ENCODE assay signal across 25 cellular contexts in genomic region chr2:110121052-110121334, GRCh38. TPM values are rescaled to one million over a fixed set of nuclear protein-coding genes. Genes with fewer than 3 reads are reported as not detected.
DNase-seq lines count a peak whose midpoint lies in the region; ATAC-seq, FAIRE-seq and TF ChIP-seq lines count a peak whose summit lies in the region.
"Had no signal": no experiment of that assay in that cellular context is flagged by ENCODE, and none has a peak within 500 bp of the region (broad histone marks: within the 10 kb centered on the region; RNA-seq: fewer than 3 reads in every experiment).

No MANE protein-coding gene starts in this region.

- H3K4me3 ChIP-seq in SK-N-SH (ENCODE audit: low read depth in 2 of 2, low read length in 1 of 2) (no peak overlapping the region), endothelial cell of umbilical vein (replicated peaks in 1 of 3; ENCODE audit: insufficient read depth in 1 of 3, low read depth in 1 of 3, low read length in 3 of 3) (no peak overlapping the region), parathyroid adenoma (ENCODE audit: low read depth, low read length) (no peak overlapping the region)
- H3K4me3 ChIP-seq: GM23338 had no signal

- H3K9me3 ChIP-seq in SK-N-SH (no peaks in the 10 kb centered on the region), endothelial cell of umbilical vein (replicated peaks; ENCODE audit: control insufficient read depth, insufficient read depth, low read length) (no peaks in the 10 kb centered on the region), parathyroid adenoma (ENCODE audit: control insufficient read depth, low read length) (no peaks in the 10 kb centered on the region)
- H3K9me3 ChIP-seq: BE2C had no signal

- H3K79me2 ChIP-seq in SK-N-SH (ENCODE audit: insufficient read depth) (no peaks in the 10 kb centered on the region), endothelial cell of umbilical vein (ENCODE audit: control insufficient read depth, insufficient read depth, low read length) (peaks cover under 1% of the 10 kb centered on the region), parathyroid adenoma (no peaks in the 10 kb centered on the region)

- dilution Hi-C loops in endothelial cell of umbilical vein (cut with MboI; ENCODE audit: extremely low pct_ligation_motif_present, low sequenced_read_pairs): no loop called here

- no peaks in the 10 kb centered on the region for H3K9me2 ChIP-seq in SK-N-SH

- no peak for FAIRE-seq in endothelial cell of umbilical vein (lab: Jason Lieb, UNC)
- FAIRE-seq: GM18507 had no signal

- H2AFZ ChIP-seq in SK-N-SH (ENCODE audit: low read depth) (peak overlapping the region; percentile 49; the same call in 1 of the 2 replicates), endothelial cell of umbilical vein (ENCODE audit: low read depth, low read length) (peak overlapping the region; percentile 57), parathyroid adenoma (no peak overlapping the region)
- H2AFZ ChIP-seq: GM23338 had no signal

- POLR2A ChIA-PET in SK-N-SH (lab: Yijun Ruan, JAX) (no interaction called here), endothelial cell of umbilical vein (lab: Charles Lee) (no interaction called here)

- no peak for TF ChIP-seq POLR2A in endothelial cell of umbilical vein (IDR thresholded peaks at IDR 0.05; ENCODE audit: low read depth, low read length)

- BruUV-seq in endothelial cell of umbilical vein (replicated peaks; lab: Mats Ljungman, UMichigan): no TSS peak

- H3K27me3 ChIP-seq in SK-N-SH (ENCODE audit: insufficient read depth) (no peaks in the 10 kb centered on the region), endothelial cell of umbilical vein (ENCODE audit: control insufficient read depth in 2 of 2, insufficient read depth in 2 of 2, low read length in 2 of 2) (no peaks in the 10 kb centered on the region), parathyroid adenoma (ENCODE audit: control insufficient read depth, insufficient read depth, low read length) (peaks cover 3% of the 10 kb centered on the region)
- H3K27me3 ChIP-seq: BE2C had no signal

- 81% methylated on average over 2 of the region's 2 CpGs for WGBS in SK-N-SH (ENCODE audit: low lambda C conversion rate)

- H3K4me2 ChIP-seq in SK-N-SH (no peak overlapping the region), endothelial cell of umbilical vein (ENCODE audit: insufficient read depth, low read length) (no peak overlapping the region), parathyroid adenoma (ENCODE audit: low read length) (no peak overlapping the region)
- H3K4me2 ChIP-seq: GM23338 had no signal

- no peak for TF ChIP-seq CTCF in SK-N-SH (IDR thresholded peaks at IDR 0.05)
- no peak for TF ChIP-seq CTCF in endothelial cell of umbilical vein (IDR thresholded peaks at IDR 0.05; ENCODE audit: extremely low read depth in 1 of 2, insufficient read depth in 1 of 2, low read depth in 1 of 2, low read length in 2 of 2)
- no peak for TF ChIP-seq CTCF in parathyroid adenoma (IDR thresholded peaks at IDR 0.05)

- CTCF ChIA-PET in SK-N-SH (lab: Yijun Ruan, JAX): interaction anchor here (1.2 kb wide), 1 partner anchor 36 kb away, joined by 3 read pairs; no protein-coding TSS in a partner anchor
- CTCF ChIA-PET in endothelial cell of umbilical vein (lab: Charles Lee): interaction anchor here (1.6 to 2.0 kb wide), 2 partner anchors 10 to 20 kb away, joined by 4 to 6 read pairs; no protein-coding TSS in a partner anchor

- DNase-seq in SK-N-SH (no peak), EH (ENCODE audit: low read depth) (peak; percentile 32), endothelial cell of umbilical vein (ENCODE audit: low read depth, low spot score) (no peak), COLO668 (lab: John Stamatoyannopoulos, UW; ENCODE audit: unreplicated experiment) (no peak)
- DNase-seq: BE2C, DMS153, DND-41, H9, HFFc6, IMR-90, NCI-H1092, NCI-H1417 treated with DMSO at 0.1 percent for 48 hours, NCI-H1694 treated with DMSO at 0.1 percent for 48 hours, NCI-H2081, NCI-H2227 treated with DMSO at 0.1 percent for 48 hours, NCI-H526 treated with DMSO at 0.1 percent for 48 hours, SHP77 treated with DMSO at 0.1 percent for 48 hours had no signal

- no peaks in the 10 kb centered on the region for H4K20me1 ChIP-seq in SK-N-SH (ENCODE audit: insufficient read depth)
- no peaks in the 10 kb centered on the region for H4K20me1 ChIP-seq in endothelial cell of umbilical vein (replicated peaks; ENCODE audit: control insufficient read depth, extremely low read depth, insufficient read depth, low read length)

- peaks cover 7% of the 10 kb centered on the region for H3F3A ChIP-seq in SK-N-SH (replicated peaks; ENCODE audit: insufficient read depth)

- intact Hi-C loops in endothelial cell of umbilical vein (cut with micrococcal nuclease): no loop called here

- no peak overlapping the region for H3K9ac ChIP-seq in SK-N-SH
- no peak overlapping the region for H3K9ac ChIP-seq in endothelial cell of umbilical vein (replicated peaks; ENCODE audit: extremely low read depth, insufficient read depth, low read length)
- no peak overlapping the region for H3K9ac ChIP-seq in parathyroid adenoma

- no peak for TF ChIP-seq RAD21 in SK-N-SH (IDR thresholded peaks at IDR 0.05; ENCODE audit: low read length)

- peaks cover 3 to 11% of the 10 kb centered on the region in 2 experiments; a peak in 2 of 4 replicates for H3K4me1 ChIP-seq in SK-N-SH (ENCODE audit: control insufficient read depth in 1 of 2, insufficient read depth in 2 of 2, low read depth in 1 of 2, low read length in 1 of 2)
- peaks cover 18% of the 10 kb centered on the region for H3K4me1 ChIP-seq in endothelial cell of umbilical vein (ENCODE audit: control insufficient read depth, extremely low read depth, insufficient read depth, low read length)
- peaks cover 3% of the 10 kb centered on the region for H3K4me1 ChIP-seq in parathyroid adenoma
- H3K4me1 ChIP-seq: BE2C had no signal

- H3K27ac ChIP-seq in SK-N-SH (ENCODE audit: low read depth in 2 of 2, low read length in 1 of 2): no peak overlapping the region
- no peak overlapping the region for H3K27ac ChIP-seq in endothelial cell of umbilical vein (ENCODE audit: insufficient read depth, low read depth, low read length)
- H3K27ac ChIP-seq in parathyroid adenoma: peak overlapping the region; percentile 29
- H3K27ac ChIP-seq: 22Rv1, RWPE1 had no signal

- TF ChIP-seq EP300 in SK-N-SH (IDR thresholded peaks at IDR 0.05; ENCODE audit: borderline replicate concordance in 1 of 2, low read depth in 1 of 2, low read length in 1 of 2): no peak

- ATAC-seq in SK-N-SH treated with all-trans-retinoic acid at 6 μM for 48 hours: no peak
- ATAC-seq in GM19452 (IDR thresholded peaks at IDR 0.05; ENCODE audit: unreplicated experiment): no peak
- ATAC-seq in GM21423 (IDR thresholded peaks at IDR 0.05; ENCODE audit: unreplicated experiment): no peak
- ATAC-seq: GM23338 had no signal

- no peaks in the 10 kb centered on the region for H3K9me1 ChIP-seq in endothelial cell of umbilical vein (replicated peaks; ENCODE audit: control insufficient read depth, extremely low read depth, insufficient read depth, low read length)

- H3K36me3 ChIP-seq in SK-N-SH (replicated peaks in 1 of 2; ENCODE audit: control insufficient read depth in 1 of 2, insufficient read depth in 2 of 2, low read length in 1 of 2) (no peaks in the 10 kb centered on the region), endothelial cell of umbilical vein (ENCODE audit: control insufficient read depth in 2 of 2, extremely low read depth in 1 of 2, insufficient read depth in 2 of 2, low read length in 2 of 2) (no peaks in the 10 kb centered on the region), parathyroid adenoma (ENCODE audit: control insufficient read depth, insufficient read depth, low read length) (no peaks in the 10 kb centered on the region)
- H3K36me3 ChIP-seq: BE2C had no signal

TF ChIP-seq in SK-N-SH, 30 proteins besides CTCF, POLR2A, EP300 and RAD21 (continues in another document):
- TF ChIP-seq FOSL2 (IDR thresholded peaks at IDR 0.05; ENCODE audit: borderline replicate concordance, low read depth): no peak
- TF ChIP-seq USF1 (IDR thresholded peaks at IDR 0.05; ENCODE audit: borderline replicate concordance, low read depth): no peak

TF ChIP-seq in SK-N-SH treated with all-trans-retinoic acid at 6 μM for 48 hours, 23 proteins besides CTCF, POLR2A, EP300 and RAD21 (continues in another document):
- no peak for TF ChIP-seq ISL1 (CRISPR knock-in tag; IDR thresholded peaks at IDR 0.05)
- no peak for TF ChIP-seq CSDC2 (CRISPR knock-in tag; IDR thresholded peaks at IDR 0.05)

TF ChIP-seq in endothelial cell of umbilical vein, 7 proteins besides CTCF, POLR2A, EP300 and RAD21:
- no peak for TF ChIP-seq MYC (IDR thresholded peaks at IDR 0.05; ENCODE audit: low read depth, low read length)
- no peak for TF ChIP-seq JUN (IDR thresholded peaks at IDR 0.05; ENCODE audit: borderline replicate concordance, insufficient read depth, insufficient read length, low read depth)
- no peak for TF ChIP-seq MAX (IDR thresholded peaks at IDR 0.05; ENCODE audit: insufficient read depth, insufficient read length)
- TF ChIP-seq FOS (IDR thresholded peaks at IDR 0.05; ENCODE audit: borderline replicate concordance, insufficient read depth, low read length): no peak
- TF ChIP-seq EZH2 (IDR thresholded peaks at IDR 0.05; ENCODE audit: borderline replicate concordance, low read depth, low read length, severe bottlenecking): no peak
- no peak for TF ChIP-seq POLR2AphosphoS5 (IDR thresholded peaks at IDR 0.05; ENCODE audit: insufficient read depth, low read depth, low read length)
- no peak for TF ChIP-seq GATA2 (IDR thresholded peaks at IDR 0.05; ENCODE audit: insufficient read depth, insufficient read length, low read depth, low read length)

RNA-seq across cellular contexts. Expression of gene MALL, which starts 5.4 kb away (rescaled TPM):
- polyA plus RNA-seq in SK-N-SH (2012; rRNA removed): 1.7 and 5.2 TPM in 2 replicates
- 4.1 and 5.1 TPM in 2 replicates for polyA plus RNA-seq in SK-N-SH (2012; cell fraction: cytosol; rRNA removed)
- 2.1 and 2.4 TPM in 2 replicates for polyA plus RNA-seq in SK-N-SH (2012; cell fraction: nucleus; rRNA removed)
- total RNA-seq in endothelial cell of umbilical vein: 104 and 114 TPM in 2 replicates
- polyA plus RNA-seq in endothelial cell of umbilical vein: 26.3 and 31.5 TPM in 2 replicates
- 28.8 and 29.6 TPM in 2 replicates for polyA plus RNA-seq in endothelial cell of umbilical vein (2011; cell fraction: cytosol; rRNA removed)
- 11.2 and 12.9 TPM in 2 replicates for polyA plus RNA-seq in endothelial cell of umbilical vein (2011; cell fraction: nucleus; rRNA removed)
- polyA plus RNA-seq in endothelial cell of umbilical vein (2012): 34.5 and 67.0 TPM in 2 replicates
- polyA minus RNA-seq in endothelial cell of umbilical vein: 23.2 and 26.4 TPM in 2 replicates
- polyA minus RNA-seq in endothelial cell of umbilical vein (2011; cell fraction: cytosol; rRNA and poly(A)+ RNA removed): not detected
- 6.7 and 7.4 TPM in 2 replicates for polyA minus RNA-seq in endothelial cell of umbilical vein (2011; cell fraction: nucleus; rRNA and poly(A)+ RNA removed)
